Comparison of ENCODE assay signal across 12 cellular contexts in genomic region chr18:26649193-26649543, GRCh38.
A peak's percentile ranks its signal among the peaks of the same experiment; 100 is the strongest.
DNase-seq lines count a peak whose midpoint lies in the region; ATAC-seq and TF ChIP-seq lines count a peak whose summit lies in the region.
"Had no signal": no experiment of that assay in that cellular context is flagged by ENCODE, and none has a peak within 500 bp of the region (broad histone marks: within the 10 kb centered on the region; RNA-seq: fewer than 3 reads in every experiment).

No MANE protein-coding gene starts in this region.

- intact Hi-C loops in dorsolateral prefrontal cortex (cut with DNase I): loop anchor here in 1 of 2 donors (2.0 to 5.0 kb wide), 3 partner anchors 28 to 262 kb away; no protein-coding TSS in a partner anchor

- no peaks in the 10 kb centered on the region for H3K9me3 Mint-ChIP-seq in activated T-helper 17 cell treated with anti-CD3 and anti-CD28 coated beads, Interleukin-2, amount 50 U/mL, for 72 hours

- no peaks in the 10 kb centered on the region for H3K4me1 Mint-ChIP-seq in activated T-helper 17 cell treated with anti-CD3 and anti-CD28 coated beads, Interleukin-2, amount 50 U/mL, for 72 hours

- no peaks in the 10 kb centered on the region for H3K36me3 Mint-ChIP-seq in activated T-helper 17 cell treated with anti-CD3 and anti-CD28 coated beads, Interleukin-2, amount 50 U/mL, for 72 hours (ENCODE audit: low read depth)

- no peak for TF ChIP-seq CTCF in dorsolateral prefrontal cortex (IDR thresholded peaks at IDR 0.05 in 54 of 56, conservative IDR thresholded peaks at IDR 0.05 in 2 of 56; ENCODE audit: low read depth in 1 of 56, partially characterized antibody in 56 of 56)

- DNase-seq in DMS53 (lab: John Stamatoyannopoulos, UW) (peak; percentile 9), DMS53 treated with DMSO at 0.1 percent for 48 hours (lab: John Stamatoyannopoulos, UW; ENCODE audit: unreplicated experiment) (no peak), NCI-H82 treated with DMSO at 0.1 percent for 48 hours (lab: John Stamatoyannopoulos, UW; ENCODE audit: unreplicated experiment) (peak; percentile 60), dorsolateral prefrontal cortex (no peak), 8988T (no peak)

- H3K27ac ChIP-seq in dorsolateral prefrontal cortex: peak overlapping the region in 56 of 59 donors; percentile 51 to 99 (median 94)
- H3K27ac ChIP-seq in mesodermal cell (ENCODE audit: low read depth, low read length, severe bottlenecking): peak overlapping the region; percentile 37
- H3K27ac ChIP-seq: 22Rv1, C4-2B had no signal

- no peak for ATAC-seq in GM21390 (IDR thresholded peaks at IDR 0.05; ENCODE audit: unreplicated experiment)
- no peak for ATAC-seq in activated T-helper 17 cell treated with anti-CD3 and anti-CD28 coated beads, Interleukin-2, amount 50 U/mL, for 72 hours (replicated peaks)

- peaks cover 30% of the 10 kb centered on the region for H3K27me3 Mint-ChIP-seq in activated T-helper 17 cell treated with anti-CD3 and anti-CD28 coated beads, Interleukin-2, amount 50 U/mL, for 72 hours

- H3K4me1 ChIP-seq in mesodermal cell (ENCODE audit: control insufficient read depth, insufficient read depth, low read length, poor library complexity, severe bottlenecking): peaks cover 3% of the 10 kb centered on the region

- no peaks in the 10 kb centered on the region for H3K27me3 ChIP-seq in dorsolateral prefrontal cortex
- H3K27me3 ChIP-seq: MG63 had no signal

- no peaks in the 10 kb centered on the region for H3K36me3 ChIP-seq in mesodermal cell (ENCODE audit: control insufficient read depth, insufficient read depth, low read length)
- H3K36me3 ChIP-seq: HAP-1, MG63 had no signal

- H3K4me3 ChIP-seq in dorsolateral prefrontal cortex (peak overlapping the region in 5 of 59 donors; percentile 22 to 53 (median 42)), mesodermal cell (ENCODE audit: extremely low read depth, insufficient read depth, low read length, poor library complexity, severe bottlenecking) (no peak overlapping the region)
- H3K4me3 ChIP-seq: HAP-1, MG63 had no signal

- H3K4me3 Mint-ChIP-seq in activated T-helper 17 cell treated with anti-CD3 and anti-CD28 coated beads, Interleukin-2, amount 50 U/mL, for 72 hours: no peak overlapping the region

- no peak overlapping the region for H3K27ac Mint-ChIP-seq in activated T-helper 17 cell treated with anti-CD3 and anti-CD28 coated beads, Interleukin-2, amount 50 U/mL, for 72 hours

- 81% methylated on average over 3 of the region's 6 CpGs; no CpG with 5 or more reads in 1 of the 2 experiments for WGBS in mesodermal cell (ENCODE audit: insufficient coverage in 2 of 2), 2 experiments

- H3K9me3 ChIP-seq in mesodermal cell (ENCODE audit: control insufficient read depth, low read length): no peaks in the 10 kb centered on the region
- H3K9me3 ChIP-seq: HAP-1, MG63 had no signal

Comparison
In these comparisons a context has a peak if more than half of its experiments do, and no peak if none do; other contexts are left out.
1. DNase-seq: peak in DMS53 (single experiment) and NCI-H82 treated with DMSO at 0.1 percent for 48 hours (single experiment); none in DMS53 treated with DMSO at 0.1 percent for 48 hours (single experiment), dorsolateral prefrontal cortex (0 of 10) and 8988T (single experiment).